22 cellular contexts compared by ENCODE assay signal in the genomic region with DNA sequence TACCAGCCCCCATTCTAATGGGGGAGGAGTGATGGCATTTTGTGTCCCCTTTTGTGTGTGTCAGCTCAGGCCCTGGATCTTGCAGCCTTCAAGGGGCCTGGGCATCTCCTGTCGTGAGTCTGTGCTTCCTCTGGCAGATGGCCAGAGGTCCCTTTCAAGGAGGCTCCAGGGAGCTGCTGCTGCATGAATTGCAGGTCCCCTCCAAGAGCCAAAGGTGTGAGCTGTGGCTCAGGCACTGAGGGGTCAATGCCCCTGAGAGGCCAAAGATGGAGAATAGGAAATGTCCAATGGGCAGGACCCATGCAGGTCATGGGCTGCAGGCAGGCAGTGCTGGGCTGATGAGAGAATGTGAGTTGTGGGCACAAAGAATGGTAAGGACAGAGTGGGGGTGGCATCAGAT. TPM values are rescaled to one million over a fixed set of nuclear protein-coding genes. Genes with fewer than 3 reads are reported as not detected.
A peak's percentile ranks its signal among the peaks of the same experiment; 100 is the strongest.
DNase-seq lines count a peak whose midpoint lies in the region; ATAC-seq, FAIRE-seq and TF ChIP-seq lines count a peak whose summit lies in the region.
"Had no signal": no experiment of that assay in that cellular context is flagged by ENCODE, and none has a peak within 500 bp of the region (broad histone marks: within the 10 kb centered on the region; RNA-seq: fewer than 3 reads in every experiment).

No MANE protein-coding gene starts in this region.

- H3K9ac ChIP-seq in liver (ENCODE audit: low read depth in 1 of 2, low read length in 2 of 2) (no peak overlapping the region), HepG2 (ENCODE audit: insufficient read depth, low read depth, low read length) (no peak overlapping the region)

- TF ChIP-seq CTCF in liver (IDR thresholded peaks at IDR 0.05; ENCODE audit: low read depth, low read length, missing input control) (no peak), HepG2 (CRISPR knock-in tag; IDR thresholded peaks at IDR 0.05) (no peak), lower lobe of right lung (IDR thresholded peaks at IDR 0.05) (no peak)

- 20% methylated on average over 1 of the region's 1 CpG for WGBS in liver
- 100% methylated on average over 1 of the region's 1 CpG for WGBS in HepG2 (ENCODE audit: low lambda C conversion rate)

- no peak for TF ChIP-seq RAD21 in liver (IDR thresholded peaks at IDR 0.05)
- TF ChIP-seq RAD21 in HepG2 (CRISPR knock-in tag; IDR thresholded peaks at IDR 0.05): no peak

- no peaks in the 10 kb centered on the region for H4K20me1 ChIP-seq in HepG2 (ENCODE audit: insufficient read depth, low read length)

- no peak for TF ChIP-seq POLR2A in HepG2 (IDR thresholded peaks at IDR 0.05; ENCODE audit: insufficient read depth in 1 of 2, low read depth in 2 of 2, low read length in 2 of 2)

- no peaks in the 10 kb centered on the region for H3K9me3 ChIP-seq in liver (ENCODE audit: control insufficient read depth in 4 of 4, low read length in 3 of 4)
- H3K9me3 ChIP-seq in HepG2 (ENCODE audit: low read length): no peaks in the 10 kb centered on the region
- H3K9me3 ChIP-seq in lower lobe of right lung: no peaks in the 10 kb centered on the region

- intact Hi-C loops in HepG2 (cut with micrococcal nuclease; ENCODE audit: unreplicated experiment) (no loop called here), lower lobe of right lung (cut with DNase I) (no loop called here)

- TF ChIP-seq EP300 in HepG2 (IDR thresholded peaks at IDR 0.05; ENCODE audit: low read depth in 2 of 2, low read length in 2 of 2): no peak
- TF ChIP-seq EP300 in HepG2 (CRISPR knock-in tag; IDR thresholded peaks at IDR 0.05; ENCODE audit: borderline replicate concordance): no peak

- no peak overlapping the region for H3K4me2 ChIP-seq in HepG2 (ENCODE audit: low read depth, low read length)

- no peak for DNase-seq in HepG2 (ENCODE audit: low spot score)
- DNase-seq in KG1 (lab: John Stamatoyannopoulos, UW): peak; percentile 73
- peak; percentile 11 for DNase-seq in lower lobe of right lung
- DNase-seq in NCI-H1105 (lab: John Stamatoyannopoulos, UW): no peak
- DNase-seq: Calu3; DND-41; NCI-H1092 treated with DMSO at 0.1 percent for 48 hours; NCI-H1436 treated with DMSO at 0.1 percent for 48 hours; NCI-H187 treated with DMSO at 0.1 percent for 48 hours; NCI-H748 treated with DMSO at 0.1 percent for 48 hours; NK-92 treated with Interleukin-12 subunit alpha and Interleukin-12 subunit beta, amount 100 ng/mL, for 24 hours; PC-3; SHP77; T-cell had no signal

- no peak for FAIRE-seq in HepG2 (lab: Jason Lieb, UNC)
- FAIRE-seq: GM12892, H54 had no signal

- CTCF ChIA-PET in HepG2 (lab: Yijun Ruan, JAX; ENCODE audit: low intra/inter-chr PET ratio, low total read pairs): no interaction called here

- in situ Hi-C loops in HepG2 (cut with HindIII; ENCODE audit: extremely low pct_ligation_motif_present, low pct_unique_long_range_greater_than_20kb): no loop called here

- BruUV-seq in HepG2 (replicated peaks; lab: Mats Ljungman, UMichigan): no TSS peak

- no peaks in the 10 kb centered on the region for H3K79me2 ChIP-seq in HepG2 (ENCODE audit: insufficient read depth, low read length)

- H3K36me3 ChIP-seq in liver (ENCODE audit: control insufficient read depth in 4 of 4, insufficient read depth in 3 of 4, low read depth in 1 of 4, low read length in 3 of 4): peaks cover 3 to 11% (median 4%) of the 10 kb centered on the region in 4 donors
- no peaks in the 10 kb centered on the region for H3K36me3 ChIP-seq in HepG2 (replicated peaks in 1 of 2; ENCODE audit: control insufficient read depth in 1 of 2, insufficient read depth in 2 of 2, low read length in 2 of 2)
- no peaks in the 10 kb centered on the region for H3K36me3 ChIP-seq in lower lobe of right lung

- POLR2A ChIA-PET in HepG2 (lab: Yijun Ruan, JAX): interaction anchor here (1.2 kb wide), 1 partner anchor 11 kb away, joined by 4 read pairs; no protein-coding TSS in a partner anchor

- H3K27ac ChIP-seq in liver (ENCODE audit: low read depth in 1 of 2, low read length in 2 of 2) (peak overlapping the region in 1 of 2 donors; percentile 76), HepG2 (ENCODE audit: extremely low read length, insufficient read depth, low read length) (no peak overlapping the region), lower lobe of right lung (no peak overlapping the region)

- H3K4me1 ChIP-seq in liver (ENCODE audit: control insufficient read depth in 4 of 4, insufficient read depth in 4 of 4, low read length in 3 of 4) (peaks cover 21 to 74% (median 64%) of the 10 kb centered on the region in 4 donors), HepG2 (ENCODE audit: insufficient read depth, low read length) (peaks cover 49% of the 10 kb centered on the region), lower lobe of right lung (no peaks in the 10 kb centered on the region)

- no peak overlapping the region for H2AFZ ChIP-seq in HepG2 (ENCODE audit: low read length)

- H3K27me3 ChIP-seq in liver (ENCODE audit: control insufficient read depth in 4 of 4, insufficient read depth in 4 of 4, low read length in 3 of 4) (no peaks in the 10 kb centered on the region), HepG2 (ENCODE audit: control insufficient read depth in 1 of 2, insufficient read depth in 2 of 2, low read length in 2 of 2) (no peaks in the 10 kb centered on the region), lower lobe of right lung (ENCODE audit: low read depth) (no peaks in the 10 kb centered on the region)

- H3K4me3 ChIP-seq in liver (ENCODE audit: low read depth in 1 of 3, low read length in 3 of 3) (no peak overlapping the region), HepG2 (replicated peaks in 1 of 3; ENCODE audit: insufficient read depth in 1 of 3, low read depth in 2 of 3, low read length in 3 of 3) (no peak overlapping the region), lower lobe of right lung (no peak overlapping the region)

- no peak for ATAC-seq in HepG2
- ATAC-seq in lower lobe of right lung: no peak
- ATAC-seq in GM18517 (IDR thresholded peaks at IDR 0.05; ENCODE audit: unreplicated experiment): no peak
- no peak for ATAC-seq in GM19455 (IDR thresholded peaks at IDR 0.05; ENCODE audit: unreplicated experiment)
- ATAC-seq: PC-3, T-cell had no signal

RNA-seq across cellular contexts. Expression of gene MAB21L4, which starts 10.4 kb away (rescaled TPM):
- total RNA-seq in liver (under 1 TPM; 0.59 to 0.65 TPM), HepG2 (2016; rRNA removed; fragmentation: Illumina TruSeq; extraction: Trizol) (13.5 and 14.0 TPM in 2 replicates), lower lobe of right lung (17.0 TPM)
- polyA plus RNA-seq in liver (1 to 10 TPM; 1.6 to 8.8 TPM), HepG2 (2011; rRNA removed) (3.0 and 3.6 TPM in 2 replicates)
- 3.1 and 3.7 TPM in 2 replicates for total RNA-seq in HepG2 (2016; cell fraction: cytosol; rRNA removed; fragmentation: Illumina TruSeq; extraction: Trizol; ENCODE audit: low read depth)
- total RNA-seq in HepG2 (2016; cell fraction: insoluble cytoplasmic fraction; rRNA removed; fragmentation: Illumina TruSeq; extraction: Trizol): 11.5 and 15.3 TPM in 2 replicates
- 10.1 and 12.0 TPM in 2 replicates for total RNA-seq in HepG2 (2016; cell fraction: membrane; rRNA removed; fragmentation: Illumina TruSeq; extraction: Trizol)
- total RNA-seq in HepG2 (2016; cell fraction: nucleus; rRNA removed; fragmentation: Illumina TruSeq; extraction: Trizol): 8.9 and 10.1 TPM in 2 replicates
- 2.4 and 4.2 TPM in 2 replicates for polyA plus RNA-seq in HepG2 (2011; cell fraction: cytosol; rRNA removed)
- 8.9 and 9.1 TPM in 2 replicates for polyA plus RNA-seq in HepG2 (2011; cell fraction: nucleus; rRNA removed)
- polyA plus RNA-seq in HepG2 (2012): 2.1 and 4.1 TPM in 2 replicates
- 3.4 TPM in 2 replicates for polyA plus RNA-seq in HepG2 (2016; cell fraction: cytosol; fragmentation: Illumina TruSeq; extraction: Trizol; ENCODE audit: low read depth)
- 11.8 and 13.7 TPM in 2 replicates for polyA plus RNA-seq in HepG2 (2016; cell fraction: insoluble cytoplasmic fraction; fragmentation: Illumina TruSeq; extraction: Trizol; ENCODE audit: low read depth)
- polyA plus RNA-seq in HepG2 (2016; cell fraction: membrane; fragmentation: Illumina TruSeq; extraction: Trizol; ENCODE audit: low read depth): 8.3 and 8.8 TPM in 2 replicates
- 15.9 and 16.1 TPM in 2 replicates for polyA plus RNA-seq in HepG2 (2016; cell fraction: nucleus; fragmentation: Illumina TruSeq; extraction: Trizol; ENCODE audit: insufficient read depth, low read depth)
- 5.4 TPM in 1 of 2 replicates, not detected in the other for polyA minus RNA-seq in HepG2 (2011; rRNA and poly(A)+ RNA removed; ENCODE audit: low replicate concordance)
- 1.8 and 2.0 TPM in 2 replicates for polyA minus RNA-seq in HepG2 (2011; cell fraction: cytosol; rRNA and poly(A)+ RNA removed)
- 1.3 and 2.5 TPM in 2 replicates for polyA minus RNA-seq in HepG2 (2011; cell fraction: nucleus; rRNA and poly(A)+ RNA removed)
- total RNA-seq: A673, M059J, SK-MEL-5, T-cell had no signal

RNA-seq across cellular contexts. Expression of gene AGXT, which starts 16.9 kb away (rescaled TPM):
- total RNA-seq in liver (1,000 to 10,000 TPM in 1 of 2 donors, 100 to 1,000 TPM in 1; 254 to 1,548 TPM), HepG2 (2016; rRNA removed; fragmentation: Illumina TruSeq; extraction: Trizol) (30.5 and 41.9 TPM in 2 replicates), lower lobe of right lung (not detected)
- polyA plus RNA-seq in liver (1,000 to 10,000 TPM; 1,307 to 1,572 TPM), HepG2 (2011; rRNA removed) (96.1 and 133 TPM in 2 replicates)
- 13.0 and 14.7 TPM in 2 replicates for total RNA-seq in HepG2 (2016; cell fraction: cytosol; rRNA removed; fragmentation: Illumina TruSeq; extraction: Trizol; ENCODE audit: low read depth)
- 26.6 and 43.3 TPM in 2 replicates for total RNA-seq in HepG2 (2016; cell fraction: insoluble cytoplasmic fraction; rRNA removed; fragmentation: Illumina TruSeq; extraction: Trizol)
- 16.6 and 19.6 TPM in 2 replicates for total RNA-seq in HepG2 (2016; cell fraction: membrane; rRNA removed; fragmentation: Illumina TruSeq; extraction: Trizol)
- 38.2 and 44.0 TPM in 2 replicates for total RNA-seq in HepG2 (2016; cell fraction: nucleus; rRNA removed; fragmentation: Illumina TruSeq; extraction: Trizol)
- polyA plus RNA-seq in HepG2 (2011; cell fraction: cytosol; rRNA removed): 35.6 and 52.0 TPM in 2 replicates
- 938 and 1,041 TPM in 2 replicates for polyA plus RNA-seq in HepG2 (2011; cell fraction: nucleus; rRNA removed)
- 57.7 and 74.1 TPM in 2 replicates for polyA plus RNA-seq in HepG2 (2012)
- polyA plus RNA-seq in HepG2 (2016; cell fraction: cytosol; fragmentation: Illumina TruSeq; extraction: Trizol; ENCODE audit: low read depth): 16.7 and 17.4 TPM in 2 replicates
- polyA plus RNA-seq in HepG2 (2016; cell fraction: insoluble cytoplasmic fraction; fragmentation: Illumina TruSeq; extraction: Trizol; ENCODE audit: low read depth): 26.4 and 36.5 TPM in 2 replicates
- 15.2 and 17.5 TPM in 2 replicates for polyA plus RNA-seq in HepG2 (2016; cell fraction: membrane; fragmentation: Illumina TruSeq; extraction: Trizol; ENCODE audit: low read depth)
- polyA plus RNA-seq in HepG2 (2016; cell fraction: nucleus; fragmentation: Illumina TruSeq; extraction: Trizol; ENCODE audit: insufficient read depth, low read depth): 101 and 109 TPM in 2 replicates
- 67.0 TPM in 1 of 2 replicates, not detected in the other for polyA minus RNA-seq in HepG2 (2011; rRNA and poly(A)+ RNA removed; ENCODE audit: low replicate concordance)
- 22.8 and 31.0 TPM in 2 replicates for polyA minus RNA-seq in HepG2 (2011; cell fraction: cytosol; rRNA and poly(A)+ RNA removed)
- polyA minus RNA-seq in HepG2 (2011; cell fraction: nucleus; rRNA and poly(A)+ RNA removed): 64.6 and 66.1 TPM in 2 replicates
- total RNA-seq: A673, Calu3, M059J, PC-3 had no signal

RNA-seq across cellular contexts. Expression of gene CROCC2, which starts 20.6 kb away (rescaled TPM):
- total RNA-seq in liver (under 1 TPM; under 0.01 to 0.08 TPM), HepG2 (2016; rRNA removed; fragmentation: Illumina TruSeq; extraction: Trizol) (not detected in 2 replicates), lower lobe of right lung (3.4 TPM)
- polyA plus RNA-seq in liver (under 1 TPM; 0.01 to 0.13 TPM), HepG2 (2011; rRNA removed) (not detected in 2 replicates)
- not detected in 2 replicates for total RNA-seq in HepG2 (2016; cell fraction: cytosol; rRNA removed; fragmentation: Illumina TruSeq; extraction: Trizol; ENCODE audit: low read depth)
- 0.02 TPM in 1 of 2 replicates, not detected in the other for total RNA-seq in HepG2 (2016; cell fraction: insoluble cytoplasmic fraction; rRNA removed; fragmentation: Illumina TruSeq; extraction: Trizol)
- not detected in 2 replicates for total RNA-seq in HepG2 (2016; cell fraction: membrane; rRNA removed; fragmentation: Illumina TruSeq; extraction: Trizol)
- total RNA-seq in HepG2 (2016; cell fraction: nucleus; rRNA removed; fragmentation: Illumina TruSeq; extraction: Trizol): not detected in 2 replicates
- not detected in 2 replicates for polyA plus RNA-seq in HepG2 (2011; cell fraction: cytosol; rRNA removed)
- polyA plus RNA-seq in HepG2 (2011; cell fraction: nucleus; rRNA removed): 0.03 TPM in 1 of 2 replicates, not detected in the other
- polyA plus RNA-seq in HepG2 (2012): 0.13 and 0.15 TPM in 2 replicates
- polyA plus RNA-seq in HepG2 (2016; cell fraction: cytosol; fragmentation: Illumina TruSeq; extraction: Trizol; ENCODE audit: low read depth): not detected in 2 replicates
- polyA plus RNA-seq in HepG2 (2016; cell fraction: insoluble cytoplasmic fraction; fragmentation: Illumina TruSeq; extraction: Trizol; ENCODE audit: low read depth): not detected in 2 replicates
- not detected in 2 replicates for polyA plus RNA-seq in HepG2 (2016; cell fraction: membrane; fragmentation: Illumina TruSeq; extraction: Trizol; ENCODE audit: low read depth)
- not detected in 2 replicates for polyA plus RNA-seq in HepG2 (2016; cell fraction: nucleus; fragmentation: Illumina TruSeq; extraction: Trizol; ENCODE audit: insufficient read depth, low read depth)
- not detected in 2 replicates for polyA minus RNA-seq in HepG2 (2011; rRNA and poly(A)+ RNA removed; ENCODE audit: low replicate concordance)
- not detected in 2 replicates for polyA minus RNA-seq in HepG2 (2011; cell fraction: cytosol; rRNA and poly(A)+ RNA removed)
- not detected in 2 replicates for polyA minus RNA-seq in HepG2 (2011; cell fraction: nucleus; rRNA and poly(A)+ RNA removed)
- total RNA-seq: A673, Calu3, M059J, PC-3, SK-MEL-5, T-cell had no signal

Comparison
In these comparisons a context has a peak if more than half of its experiments do, and no peak if none do; other contexts are left out.
1. DNase-seq: peak in KG1 (single experiment) and lower lobe of right lung (single experiment); none in HepG2 (single experiment) and NCI-H1105 (single experiment).
2. RNA of gene AGXT, which starts 16.9 kb away (total RNA-seq): 254 to 1,548 TPM in liver and 13.0 to 44.0 TPM in HepG2; not detected in lower lobe of right lung (single experiment); every median in the first group is over 10 times any median in the second.